9 cellular contexts compared by ENCODE assay signal in the genomic region with DNA sequence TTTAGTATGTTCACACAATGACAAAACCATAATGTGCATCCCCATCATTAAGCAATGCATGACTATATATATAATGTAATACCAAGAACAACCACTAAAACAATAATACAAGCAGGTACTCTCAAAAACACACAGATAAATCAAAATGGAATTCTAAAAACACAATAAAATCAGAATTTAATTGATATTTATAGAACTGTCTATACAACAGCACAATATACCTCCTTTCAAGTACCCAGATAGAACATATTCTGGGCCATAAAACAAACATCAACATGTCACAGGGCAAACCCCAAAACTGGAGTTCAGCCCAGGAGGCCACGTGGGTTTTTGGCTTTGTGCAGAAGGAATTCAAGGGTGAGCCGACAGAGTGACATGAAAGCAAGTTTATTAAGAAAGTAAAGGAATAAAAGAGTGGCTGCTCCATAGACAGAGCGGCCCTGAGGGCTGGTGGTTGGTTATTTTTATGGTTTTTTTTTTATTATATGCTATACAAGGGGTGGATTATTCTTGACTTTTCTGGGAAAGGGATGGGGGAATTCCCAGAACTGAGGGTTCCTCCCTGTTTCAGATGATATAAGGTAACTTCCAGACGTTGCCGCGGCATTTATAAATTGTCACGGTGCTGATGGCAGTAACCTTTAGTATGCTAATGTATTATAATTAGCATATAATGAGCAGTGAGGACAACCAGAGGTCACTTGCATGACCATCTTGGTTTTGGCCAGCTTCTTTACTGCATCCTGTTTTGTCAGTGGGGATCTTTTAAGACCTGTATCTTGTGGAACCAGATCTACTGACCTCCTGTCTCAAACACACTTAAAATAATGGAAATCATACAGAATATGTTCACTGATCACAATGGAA. TPM values are rescaled to one million over a fixed set of nuclear protein-coding genes. Genes with fewer than 3 reads are reported as not detected.
A peak's percentile ranks its signal among the peaks of the same experiment; 100 is the strongest.
DNase-seq lines count a peak whose midpoint lies in the region; ATAC-seq and TF ChIP-seq lines count a peak whose summit lies in the region.
"Had no signal": no experiment of that assay in that cellular context is flagged by ENCODE, and none has a peak within 500 bp of the region (broad histone marks: within the 10 kb centered on the region; RNA-seq: fewer than 3 reads in every experiment).

No MANE protein-coding gene starts in this region.

- peak; percentile 55 for ATAC-seq in GM19351 (IDR thresholded peaks at IDR 0.05; ENCODE audit: unreplicated experiment)
- no peak for ATAC-seq in GM23338
- ATAC-seq in GM18519 (IDR thresholded peaks at IDR 0.05; ENCODE audit: low FRiP score, unreplicated experiment), result no peak

- H2AFZ ChIP-seq in GM23338, result no peak overlapping the region

- H3K27me3 ChIP-seq in skeletal muscle satellite cell (ENCODE audit: control insufficient read depth, insufficient read depth, low read length) (no peaks in the 10 kb centered on the region), GM23338 (ENCODE audit: insufficient read depth) (no peaks in the 10 kb centered on the region)

- peaks cover 98% of the 10 kb centered on the region for H3K79me2 ChIP-seq in GM23338 (replicated peaks; ENCODE audit: insufficient read depth)

- H3K4me3 Mint-ChIP-seq in GM23338, result no peak overlapping the region
- H3K4me3 Mint-ChIP-seq: stimulated activated naive CD8-positive, alpha-beta T cell treated with anti-CD3 and anti-CD28 coated beads, Interleukin-15, Interleukin-2, amounts not matched to agents 100 ng/mL and 50 ng/mL, for 24 hours had no signal

- H3K4me1 ChIP-seq in skeletal muscle satellite cell (ENCODE audit: control insufficient read depth, insufficient read depth, low read length) (peaks cover 10% of the 10 kb centered on the region), GM23338 (ENCODE audit: insufficient read depth) (peaks cover 3% of the 10 kb centered on the region; the same call in 1 of the 2 replicates)

- no peak overlapping the region for H3K27ac ChIP-seq in GM23338 (ENCODE audit: low read depth)

- TF ChIP-seq CTCF in fibroblast of villous mesenchyme (IDR thresholded peaks at IDR 0.05; ENCODE audit: insufficient read depth, low read depth, low read length) (peak; percentile 11), GM23338 (conservative IDR thresholded peaks at IDR 0.05; ENCODE audit: low read depth in 2 of 2) (peak in 1 of 2 experiments; percentile 41; a peak in 1 of 4 replicates)

- DNase-seq in RPMI7951 (ENCODE audit: low read depth) (peak; percentile 72), fibroblast of villous mesenchyme (ENCODE audit: low read depth) (peak; percentile 79), GM23338 (ENCODE audit: low spot score) (no peak), HK-2 (ENCODE audit: unreplicated experiment) (no peak)
- DNase-seq: NCI-H345 had no signal

- H3K27ac Mint-ChIP-seq in GM23338, result no peak overlapping the region; the same call in 1 of the 2 replicates
- H3K27ac Mint-ChIP-seq: stimulated activated naive CD8-positive, alpha-beta T cell treated with anti-CD3 and anti-CD28 coated beads, Interleukin-15, Interleukin-2, amounts not matched to agents 100 ng/mL and 50 ng/mL, for 24 hours had no signal

- H4K20me1 ChIP-seq in GM23338 (replicated peaks; ENCODE audit: insufficient read depth), result peaks cover 20% of the 10 kb centered on the region

- peak overlapping the region; percentile 24 for H3K4me2 ChIP-seq in skeletal muscle satellite cell (ENCODE audit: low read length)
- H3K4me2 ChIP-seq in GM23338, result no peak overlapping the region

- no peaks in the 10 kb centered on the region for H3K9me3 ChIP-seq in skeletal muscle satellite cell (replicated peaks; ENCODE audit: low read length)

- H3K9me2 ChIP-seq in GM23338 (ENCODE audit: insufficient read depth), result no peaks in the 10 kb centered on the region

- H3K36me3 ChIP-seq in skeletal muscle satellite cell (ENCODE audit: insufficient read depth, low read length) (no peaks in the 10 kb centered on the region), GM23338 (ENCODE audit: insufficient read depth) (no peaks in the 10 kb centered on the region)

- peaks cover 10% of the 10 kb centered on the region; the same call in 2 of the 3 replicates for H3K36me3 Mint-ChIP-seq in GM23338 (ENCODE audit: low read depth)

- H3K9ac ChIP-seq in skeletal muscle satellite cell (ENCODE audit: low read depth, low read length), result no peak overlapping the region

- H3F3A ChIP-seq in GM23338 (replicated peaks; ENCODE audit: low read depth), result no peaks in the 10 kb centered on the region

- H3K4me3 ChIP-seq in fibroblast of villous mesenchyme (ENCODE audit: low read depth, low read length), result peak overlapping the region; percentile 2
- no peak overlapping the region for H3K4me3 ChIP-seq in skeletal muscle satellite cell (ENCODE audit: low read length)
- H3K4me3 ChIP-seq in GM23338, result no peak overlapping the region

- H3K27me3 Mint-ChIP-seq in GM23338 (ENCODE audit: insufficient read depth, low read depth, poor library complexity), result peaks cover 2% of the 10 kb centered on the region

- peaks cover 10% of the 10 kb centered on the region for H3K9me3 Mint-ChIP-seq in GM23338

- H3K4me1 Mint-ChIP-seq in GM23338, result peaks cover 30% of the 10 kb centered on the region

TF ChIP-seq in GM23338, 12 proteins besides CTCF, POLR2A, EP300 and RAD21:
- TF ChIP-seq, protein P1, sequence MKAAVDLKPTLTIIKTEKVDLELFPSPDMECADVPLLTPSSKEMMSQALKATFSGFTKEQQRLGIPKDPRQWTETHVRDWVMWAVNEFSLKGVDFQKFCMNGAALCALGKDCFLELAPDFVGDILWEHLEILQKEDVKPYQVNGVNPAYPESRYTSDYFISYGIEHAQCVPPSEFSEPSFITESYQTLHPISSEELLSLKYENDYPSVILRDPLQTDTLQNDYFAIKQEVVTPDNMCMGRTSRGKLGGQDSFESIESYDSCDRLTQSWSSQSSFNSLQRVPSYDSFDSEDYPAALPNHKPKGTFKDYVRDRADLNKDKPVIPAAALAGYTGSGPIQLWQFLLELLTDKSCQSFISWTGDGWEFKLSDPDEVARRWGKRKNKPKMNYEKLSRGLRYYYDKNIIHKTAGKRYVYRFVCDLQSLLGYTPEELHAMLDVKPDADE (IDR thresholded peaks at IDR 0.05), result no peak
- no peak for TF ChIP-seq NANOG (IDR thresholded peaks at IDR 0.05; ENCODE audit: borderline replicate concordance)
- TF ChIP-seq STAT1 (IDR thresholded peaks at IDR 0.05; ENCODE audit: unreplicated experiment), result no peak

RNA-seq across cellular contexts. Expression of a gene that starts 5.6 kb away (rescaled TPM):
- total RNA-seq in RPMI7951 (2014; rRNA removed; shearing (Covaris generic)), result 42.8 and 51.2 TPM in 2 replicates
- total RNA-seq in fibroblast of villous mesenchyme, result 58.7 and 63.5 TPM in 2 replicates
- 32.8 and 36.0 TPM in 2 replicates for total RNA-seq in skeletal muscle satellite cell (2012; rRNA removed)
- 16.0 and 16.7 TPM in 2 replicates for total RNA-seq in GM23338 (2014; rRNA removed; shearing (Covaris generic))
- polyA plus RNA-seq in GM23338 (2016; fragmentation: Nextera tagmentation; extraction: Ambion mirVana), result 5.0 and 5.2 TPM in 2 replicates

RNA-seq across cellular contexts. Expression of a gene that starts 44.3 kb away (rescaled TPM):
- 14.8 and 18.3 TPM in 2 replicates for total RNA-seq in RPMI7951 (2014; rRNA removed; shearing (Covaris generic))
- total RNA-seq in fibroblast of villous mesenchyme, result 17.7 and 32.8 TPM in 2 replicates
- 18.1 and 20.0 TPM in 2 replicates for total RNA-seq in skeletal muscle satellite cell (2012; rRNA removed)
- 8.5 TPM in 2 replicates for total RNA-seq in GM23338 (2014; rRNA removed; shearing (Covaris generic))
- polyA plus RNA-seq in GM23338 (2016; fragmentation: Nextera tagmentation; extraction: Ambion mirVana), result 9.0 and 9.5 TPM in 2 replicates

Comparison
In these comparisons a context has a peak if more than half of its experiments do, and no peak if none do; other contexts are left out.
1. DNase-seq: peak in RPMI7951 (single experiment) and fibroblast of villous mesenchyme (single experiment); none in GM23338 (single experiment) and HK-2 (single experiment).